In genomic region chr4:54268151-54268550, GRCh38 we compare ENCODE assay signal across 13 cellular contexts. TPM values are rescaled to one million over a fixed set of nuclear protein-coding genes. Genes with fewer than 3 reads are reported as not detected.
"Had no signal": no experiment of that assay in that cellular context is flagged by ENCODE, and none has a peak within 500 bp of the region (broad histone marks: within the 10 kb centered on the region; RNA-seq: fewer than 3 reads in every experiment).

No MANE protein-coding gene starts in this region.

- DNase-seq: activated B cell treated with CpG ODN at 0.5 μM for 24 hours; activated CD4-positive, alpha-beta T cell treated with anti-CD3 and anti-CD28 coated beads, Interleukin-2, amount 10 ng/mL, durations not matched to agents 7 days and 5 days; amygdala; stimulated activated CD4-positive, alpha-beta T cell treated with anti-CD3 and anti-CD28 coated beads, Interleukin-12 subunit alpha, Interleukin-12 subunit beta, amount 100 ng/mL, for 4 hours; stimulated activated naive CD4-positive, alpha-beta T cell; T-helper 17 cell; upper lobe of left lung had no signal

- H3K4me3 ChIP-seq: suprapubic skin, upper lobe of left lung had no signal

- H3K27ac Mint-ChIP-seq: activated B cell treated with CpG ODN at 0.5 μM for 24 hours; activated CD4-positive, alpha-beta T cell treated with anti-CD3 and anti-CD28 coated beads, Interleukin-2, amount 10 ng/mL, durations not matched to agents 7 days and 5 days; activated naive CD4-positive, alpha-beta T cell treated with anti-CD3 and anti-CD28 coated beads, Interleukin-2, amount 50 U/mL, for 24 hours; activated T-helper 2 cell treated with anti-CD3 and anti-CD28 coated beads, Interferon-gamma antibody, Interleukin-2, Interleukin-4, amounts not matched to agents 10 μg/mL and 5 μg/mL and 100 μg/mL, durations not matched to agents 14 hours and 24 hours and 36 hours; memory B cell; nephron; T-helper 17 cell had no signal

- H3K4me3 Mint-ChIP-seq: activated B cell treated with CpG ODN at 0.5 μM for 24 hours; activated CD4-positive, alpha-beta T cell treated with anti-CD3 and anti-CD28 coated beads, Interleukin-2, amount 10 ng/mL, durations not matched to agents 7 days and 5 days; activated naive CD4-positive, alpha-beta T cell treated with anti-CD3 and anti-CD28 coated beads, Interleukin-2, amount 50 U/mL, for 24 hours; memory B cell; nephron; T-helper 17 cell had no signal

- H3K27ac ChIP-seq: suprapubic skin, upper lobe of left lung had no signal

- H3K9me3 ChIP-seq: suprapubic skin, upper lobe of left lung had no signal

- H3K4me1 Mint-ChIP-seq: activated B cell treated with CpG ODN at 0.5 μM for 24 hours; activated CD4-positive, alpha-beta T cell treated with anti-CD3 and anti-CD28 coated beads, Interleukin-2, amount 10 ng/mL, durations not matched to agents 7 days and 5 days; activated naive CD4-positive, alpha-beta T cell treated with anti-CD3 and anti-CD28 coated beads, Interleukin-2, amount 50 U/mL, for 24 hours; memory B cell; nephron; T-helper 17 cell had no signal

- H3K9me3 Mint-ChIP-seq: activated B cell treated with CpG ODN at 0.5 μM for 24 hours; activated naive CD4-positive, alpha-beta T cell treated with anti-CD3 and anti-CD28 coated beads, Interleukin-2, amount 50 U/mL, for 24 hours; activated T-helper 2 cell treated with anti-CD3 and anti-CD28 coated beads, Interferon-gamma antibody, Interleukin-2, Interleukin-4, amounts not matched to agents 10 μg/mL and 5 μg/mL and 100 μg/mL, durations not matched to agents 14 hours and 24 hours and 36 hours; memory B cell; nephron had no signal

- H3K4me1 ChIP-seq: suprapubic skin, upper lobe of left lung had no signal

- H3K36me3 Mint-ChIP-seq: activated naive CD4-positive, alpha-beta T cell treated with anti-CD3 and anti-CD28 coated beads, Interleukin-2, amount 50 U/mL, for 24 hours; memory B cell had no signal

- H3K27me3 ChIP-seq: suprapubic skin, upper lobe of left lung had no signal

RNA-seq across cellular contexts. Expression of gene PDGFRA, which starts 39.1 kb away (rescaled TPM):
- total RNA-seq: activated B cell treated with CpG ODN at 0.5 μM for 24 hours; activated CD4-positive, alpha-beta T cell treated with anti-CD3 and anti-CD28 coated beads, Interleukin-2, amount 10 ng/mL, durations not matched to agents 7 days and 5 days; activated CD8-positive, alpha-beta memory T cell treated with anti-CD3 and anti-CD28 coated beads for 36 hours; activated T-helper 2 cell treated with anti-CD3 and anti-CD28 coated beads, Interferon-gamma antibody, Interleukin-2, Interleukin-4, amounts not matched to agents 10 μg/mL and 5 μg/mL and 100 μg/mL, durations not matched to agents 14 hours and 24 hours and 36 hours had no signal
